ENCODE assay signal across 17 cellular contexts in genomic region chr2:235570256-235570655, GRCh38.
DNase-seq lines count a peak whose midpoint lies in the region; ATAC-seq and TF ChIP-seq lines count a peak whose summit lies in the region.
"Had no signal": no experiment of that assay in that cellular context is flagged by ENCODE, and none has a peak within 500 bp of the region (broad histone marks: within the 10 kb centered on the region; RNA-seq: fewer than 3 reads in every experiment).

No MANE protein-coding gene starts in this region.

- H3K4me2 ChIP-seq in parathyroid adenoma (ENCODE audit: low read length), result peak overlapping the region; percentile 17

- no peaks in the 10 kb centered on the region for H3K27me3 ChIP-seq in Caco-2 (replicated peaks; ENCODE audit: control insufficient read depth, insufficient read depth, low read length)
- no peaks in the 10 kb centered on the region for H3K27me3 ChIP-seq in parathyroid adenoma (ENCODE audit: control insufficient read depth, insufficient read depth, low read length)
- H3K27me3 ChIP-seq: thyroid gland had no signal

- no peaks in the 10 kb centered on the region for H3K27me3 Mint-ChIP-seq in Caco-2 (ENCODE audit: insufficient read depth, unreplicated experiment)

- no peak for TF ChIP-seq CTCF in Caco-2 (IDR thresholded peaks at IDR 0.05; ENCODE audit: insufficient read depth in 1 of 2, low read depth in 1 of 2, low read length in 1 of 2, severe bottlenecking in 1 of 2, unreplicated experiment in 1 of 2)
- no peak for TF ChIP-seq CTCF in fibroblast of pulmonary artery (IDR thresholded peaks at IDR 0.05; ENCODE audit: low read length, missing control alignments)
- TF ChIP-seq CTCF in parathyroid adenoma (IDR thresholded peaks at IDR 0.05), result no peak

- intact Hi-C loops in Caco-2 (cut with micrococcal nuclease; ENCODE audit: unreplicated experiment), result no loop called here

- H3K4me3 ChIP-seq in Caco-2 (ENCODE audit: low read depth, low read length) (no peak overlapping the region), fibroblast of pulmonary artery (replicated peaks; ENCODE audit: low read depth, low read length) (no peak overlapping the region), parathyroid adenoma (ENCODE audit: low read depth, low read length) (no peak overlapping the region)
- H3K4me3 ChIP-seq: thyroid gland had no signal

- H3K36me3 Mint-ChIP-seq in Caco-2 (ENCODE audit: insufficient read depth, unreplicated experiment), result peaks cover 12% of the 10 kb centered on the region

- no peaks in the 10 kb centered on the region for H3K9me3 Mint-ChIP-seq in Caco-2 (ENCODE audit: unreplicated experiment)
- H3K9me3 Mint-ChIP-seq: activated CD4-positive, alpha-beta T cell treated with anti-CD3 and anti-CD28 coated beads, Interleukin-2, amount 10 ng/mL, durations not matched to agents 7 days and 5 days; activated T-cell treated with anti-CD3 and anti-CD28 coated beads, Interleukin-2, amount 50 U/mL, for 24 hours had no signal

- DNase-seq in Caco-2 (peak; percentile 53 to 68), M059J (ENCODE audit: low read depth) (peak; percentile 67), fibroblast of pulmonary artery (ENCODE audit: low read depth) (peak; percentile 36), NOMO-1 treated with DMSO at 0.1 percent for 48 hours (lab: John Stamatoyannopoulos, UW; ENCODE audit: unreplicated experiment) (no peak), COLO829 (ENCODE audit: low spot score) (no peak), T-helper 1 cell (no peak)
- DNase-seq: activated CD4-positive, alpha-beta T cell treated with anti-CD3 and anti-CD28 coated beads, Interleukin-2, amount 10 ng/mL, durations not matched to agents 7 days and 5 days; activated T-cell treated with anti-CD3 and anti-CD28 coated beads, Interleukin-2, amount 50 U/mL, for 24 hours; AML-193; amniotic stem cell; DMS153; NCI-H1436 treated with DMSO at 0.1 percent for 48 hours; NCI-H510A; thyroid gland had no signal

- no peak overlapping the region for H3K9ac ChIP-seq in parathyroid adenoma

- CTCF ChIA-PET in Caco-2 (lab: Charles Lee), result no interaction called here

- no peak for ATAC-seq in HG02763 (IDR thresholded peaks at IDR 0.05; ENCODE audit: unreplicated experiment)

- no TSS peak for BruUV-seq in Caco-2 (replicated peaks; lab: Mats Ljungman, UMichigan)

- peaks cover 31% of the 10 kb centered on the region for H3K79me2 ChIP-seq in parathyroid adenoma

- H3K9me3 ChIP-seq in Caco-2 (no peaks in the 10 kb centered on the region), parathyroid adenoma (ENCODE audit: control insufficient read depth, low read length) (no peaks in the 10 kb centered on the region)
- H3K9me3 ChIP-seq: thyroid gland had no signal

- no peak overlapping the region for H2AFZ ChIP-seq in parathyroid adenoma

- H3K36me3 ChIP-seq in Caco-2 (ENCODE audit: control insufficient read depth, insufficient read depth, low read length) (no peaks in the 10 kb centered on the region), parathyroid adenoma (ENCODE audit: control insufficient read depth, insufficient read depth, low read length) (no peaks in the 10 kb centered on the region)
- H3K36me3 ChIP-seq: thyroid gland had no signal

- no peak overlapping the region for H3K27ac ChIP-seq in parathyroid adenoma
- H3K27ac ChIP-seq: thyroid gland had no signal

- peak overlapping the region; percentile 56 for H3K4me3 Mint-ChIP-seq in Caco-2 (ENCODE audit: unreplicated experiment)
- H3K4me3 Mint-ChIP-seq: activated CD4-positive, alpha-beta T cell treated with anti-CD3 and anti-CD28 coated beads, Interleukin-2, amount 10 ng/mL, durations not matched to agents 7 days and 5 days; activated T-cell treated with anti-CD3 and anti-CD28 coated beads, Interleukin-2, amount 50 U/mL, for 24 hours; dendritic cell treated with granulocyte-macrophage colony-stimulating factor and Interleukin-4, amounts not matched to agents 40 ng/mL and 50 ng/mL, for 4 days had no signal

- H3K4me1 ChIP-seq in Caco-2 (peaks cover 23% of the 10 kb centered on the region), parathyroid adenoma (peaks cover 20% of the 10 kb centered on the region)

- H3K4me1 Mint-ChIP-seq in Caco-2 (ENCODE audit: low read depth, unreplicated experiment), result peaks cover 20% of the 10 kb centered on the region
- H3K4me1 Mint-ChIP-seq: activated CD4-positive, alpha-beta T cell treated with anti-CD3 and anti-CD28 coated beads, Interleukin-2, amount 10 ng/mL, durations not matched to agents 7 days and 5 days had no signal

- H3K27ac Mint-ChIP-seq in Caco-2 (ENCODE audit: unreplicated experiment), result peak overlapping the region; percentile 86
- H3K27ac Mint-ChIP-seq: activated CD4-positive, alpha-beta T cell treated with anti-CD3 and anti-CD28 coated beads, Interleukin-2, amount 10 ng/mL, durations not matched to agents 7 days and 5 days; activated T-cell treated with anti-CD3 and anti-CD28 coated beads, Interleukin-2, amount 50 U/mL, for 24 hours; dendritic cell treated with granulocyte-macrophage colony-stimulating factor and Interleukin-4, amounts not matched to agents 40 ng/mL and 50 ng/mL, for 4 days had no signal

- POLR2A ChIA-PET in Caco-2 (lab: Charles Lee), result no interaction called here

Comparison
In these comparisons a context has a peak if more than half of its experiments do, and no peak if none do; other contexts are left out.
1. DNase-seq: peak in Caco-2 (2 of 2), M059J (single experiment) and fibroblast of pulmonary artery (single experiment); none in NOMO-1 treated with DMSO at 0.1 percent for 48 hours (single experiment), COLO829 (single experiment) and T-helper 1 cell (0 of 5).